Comparison of ENCODE assay signal across 32 cellular contexts in the genomic region with DNA sequence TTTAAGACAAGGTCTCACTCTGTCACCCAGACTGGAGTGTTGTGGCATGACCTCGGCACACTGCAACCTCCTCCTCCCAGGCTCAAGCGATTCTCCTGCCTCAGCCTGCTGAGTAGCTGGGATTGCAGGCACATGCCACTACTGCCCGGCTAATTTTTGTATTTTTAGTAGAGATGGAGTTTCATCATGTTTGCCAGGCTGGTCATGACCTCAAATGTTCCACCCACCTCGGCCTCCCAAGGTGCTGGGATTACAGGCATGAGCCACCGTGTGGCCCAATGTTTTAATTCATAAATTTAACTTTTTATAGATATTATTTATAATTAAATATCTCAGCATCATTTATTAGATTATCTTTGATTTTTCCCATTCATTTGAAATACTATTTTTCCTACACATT.
"Had no signal": no experiment of that assay in that cellular context is flagged by ENCODE, and none has a peak within 500 bp of the region (broad histone marks: within the 10 kb centered on the region; RNA-seq: fewer than 3 reads in every experiment).

No MANE protein-coding gene starts in this region.

- H3K4me1 ChIP-seq: adrenal gland, body of pancreas, esophagus squamous epithelium, gastroesophageal sphincter, heart right ventricle had no signal

- FAIRE-seq: colon, endothelial cell of umbilical vein had no signal

- H3K36me3 ChIP-seq: adrenal gland, esophagus squamous epithelium, gastroesophageal sphincter, heart right ventricle had no signal

- H3K4me3 ChIP-seq: adrenal gland, body of pancreas, esophagus squamous epithelium, gastroesophageal sphincter, heart right ventricle had no signal

- ATAC-seq: activated naive CD8-positive, alpha-beta T cell treated with anti-CD3 and anti-CD28 coated beads, Interleukin-2, amount 50 U/mL, for 24 hours; activated T-cell treated with anti-CD3 and anti-CD28 coated beads, Interleukin-2, amount 50 U/mL, for 72 hours; body of pancreas; gastroesophageal sphincter; heart right ventricle; WTC11 had no signal

- H3K27me3 ChIP-seq: adrenal gland, body of pancreas, esophagus squamous epithelium, gastroesophageal sphincter, heart right ventricle had no signal

- DNase-seq: activated CD4-positive, alpha-beta memory T cell treated with anti-CD3 and anti-CD28 coated beads, Interleukin-2, amount 10 ng/mL, durations not matched to agents 7 days and 5 days; activated CD4-positive, alpha-beta T cell treated with anti-CD3 and anti-CD28 coated beads for 1 hour; activated CD4-positive, alpha-beta T cell treated with anti-CD3 and anti-CD28 coated beads for 4 hours; activated CD4-positive, alpha-beta T cell treated with anti-CD3 and anti-CD28 coated beads, Interleukin-2, amount 10 ng/mL, durations not matched to agents 7 days and 5 days; activated CD4-positive, alpha-beta T cell treated with anti-CD3 and anti-CD28 coated beads, Interleukin-2, amount 50 U/mL, for 4 hours; activated CD8-positive, alpha-beta memory T cell treated with anti-CD3 and anti-CD28 coated beads, Interleukin-2, amount 50 U/mL, for 48 hours; activated effector memory CD4-positive, alpha-beta T cell treated with Interleukin-2 at 50 U/mL for 16 hours; activated gamma-delta T cell treated with Interleukin-2 at 50 U/mL for 16 hours; activated naive CD4-positive, alpha-beta T cell treated with Interleukin-2 at 50 U/mL for 16 hours; activated naive CD8-positive, alpha-beta T cell treated with anti-CD3 and anti-CD28 coated beads for 36 hours; activated naive CD8-positive, alpha-beta T cell treated with anti-CD3 and anti-CD28 coated beads, Interleukin-2, amount 50 U/mL, for 24 hours; activated T-cell treated with anti-CD3 and anti-CD28 coated beads for 4 hours; activated T-cell treated with anti-CD3 and anti-CD28 coated beads, Interleukin-2, amount 50 U/mL, for 24 hours; activated T-cell treated with anti-CD3 and anti-CD28 coated beads, Interleukin-2, amount 50 U/mL, for 72 hours; adrenal gland; amygdala; aorta; body of pancreas; caudate nucleus; cortex of kidney; dermis blood vessel endothelial cell; effector CD8-positive, alpha-beta T cell; esophagus squamous epithelium; foreskin melanocyte; heart right ventricle; T-helper 2 cell had no signal

- H3K27ac ChIP-seq: adrenal gland, body of pancreas, epithelial cell of prostate, esophagus squamous epithelium, gastroesophageal sphincter, heart right ventricle, VCaP had no signal

- H3K9me3 ChIP-seq: adrenal gland, body of pancreas, esophagus squamous epithelium, gastroesophageal sphincter had no signal
